In genomic region chr3:183697610-183698317, GRCh38 we compare ENCODE assay signal across 8 cellular contexts. TPM values are rescaled to one million over a fixed set of nuclear protein-coding genes. Genes with fewer than 3 reads are reported as not detected.
DNase-seq lines count a peak whose midpoint lies in the region; ATAC-seq and TF ChIP-seq lines count a peak whose summit lies in the region.

YEATS2 (plus strand) TSS chr3:183697797; CDS start chr3:183715163, 17,366 bp downstream.

- CTCF ChIA-PET in activated CD4-positive, alpha-beta T cell treated with anti-CD3 and anti-CD28 coated beads, Interleukin-2, amount 10 ng/mL, durations not matched to agents 7 days and 5 days (lab: Charles Lee): interaction anchor here (0.6 to 1.5 kb wide), 8 partner anchors 13 to 853 kb away, joined by 3 to 5 read pairs (median 4); no protein-coding TSS in a partner anchor

- no peak for TF ChIP-seq RAD21 in liver (IDR thresholded peaks at IDR 0.05)

- H3K27ac Mint-ChIP-seq in activated CD4-positive, alpha-beta T cell treated with anti-CD3 and anti-CD28 coated beads, Interleukin-2, amount 10 ng/mL, durations not matched to agents 7 days and 5 days: peak within 1 kb of the TSS; percentile 92

- H3K4me3 ChIP-seq in AG10803 (ENCODE audit: low read length): peak within 1 kb of the TSS; percentile 91
- H3K4me3 ChIP-seq in liver (ENCODE audit: low read depth in 1 of 3, low read length in 3 of 3): peak within 1 kb of the TSS; percentile 73 to 100 (median 75)

- ATAC-seq in GM18909 (IDR thresholded peaks at IDR 0.05; ENCODE audit: poor library complexity, unreplicated experiment) (peak; percentile 77), HG03135 (IDR thresholded peaks at IDR 0.05; ENCODE audit: unreplicated experiment) (peak; percentile 86)

- H3K9me3 ChIP-seq in liver (ENCODE audit: control insufficient read depth in 4 of 4, low read length in 3 of 4): no peaks in the 10 kb centered on the region

- under 1% methylated on average over 89 of the region's 89 CpGs for WGBS in liver

- H3K4me1 Mint-ChIP-seq in activated CD4-positive, alpha-beta T cell treated with anti-CD3 and anti-CD28 coated beads, Interleukin-2, amount 10 ng/mL, durations not matched to agents 7 days and 5 days: peaks cover 37% of the 10 kb centered on the region

- peak within 1 kb of the TSS; percentile 52 to 56 for H3K9ac ChIP-seq in liver (ENCODE audit: low read depth in 1 of 2, low read length in 2 of 2)

- no peaks in the 10 kb centered on the region for H3K27me3 ChIP-seq in liver (ENCODE audit: control insufficient read depth in 4 of 4, insufficient read depth in 4 of 4, low read length in 3 of 4)

- POLR2A ChIA-PET in activated CD4-positive, alpha-beta T cell treated with anti-CD3 and anti-CD28 coated beads, Interleukin-2, amount 10 ng/mL, durations not matched to agents 7 days and 5 days (lab: Charles Lee): interaction anchor here (0.7 to 1.7 kb wide), 5 partner anchors 61 to 600 kb away, joined by 3 to 5 read pairs (median 3); partner anchors contain the start of gene KLHL6

- DNase-seq in AG10803 (ENCODE audit: low read depth): peak; percentile 54
- peak; percentile 16 for DNase-seq in NCI-H524 treated with DMSO at 0.1 percent for 48 hours (lab: John Stamatoyannopoulos, UW)
- peak; percentile 67 for DNase-seq in activated CD4-positive, alpha-beta T cell treated with anti-CD3 and anti-CD28 coated beads, Interleukin-2, amount 10 ng/mL, durations not matched to agents 7 days and 5 days
- peak; percentile 78 for DNase-seq in dermis blood vessel endothelial cell
- DNase-seq in stimulated activated CD4-positive, alpha-beta T cell treated with anti-CD3 and anti-CD28 coated beads, Interleukin-4, amount 100 ng/mL, for 1 hour: peak; percentile 75

- peaks cover 0 to 4% (median 3%) of the 10 kb centered on the region in 4 donors for H3K4me1 ChIP-seq in liver (ENCODE audit: control insufficient read depth in 4 of 4, insufficient read depth in 4 of 4, low read length in 3 of 4)

- H3K36me3 ChIP-seq in liver (ENCODE audit: control insufficient read depth in 4 of 4, insufficient read depth in 3 of 4, low read depth in 1 of 4, low read length in 3 of 4): no peaks in the 10 kb centered on the region

- no peaks in the 10 kb centered on the region for H3K27me3 Mint-ChIP-seq in activated CD4-positive, alpha-beta T cell treated with anti-CD3 and anti-CD28 coated beads, Interleukin-2, amount 10 ng/mL, durations not matched to agents 7 days and 5 days

- peak within 1 kb of the TSS; percentile 77 for H3K4me3 Mint-ChIP-seq in activated CD4-positive, alpha-beta T cell treated with anti-CD3 and anti-CD28 coated beads, Interleukin-2, amount 10 ng/mL, durations not matched to agents 7 days and 5 days

- no peak for TF ChIP-seq CTCF in AG10803 (conservative IDR thresholded peaks at IDR 0.05; ENCODE audit: low read length)
- no peak for TF ChIP-seq CTCF in liver (IDR thresholded peaks at IDR 0.05; ENCODE audit: low read depth, low read length, missing input control)

- H3K36me3 Mint-ChIP-seq in activated CD4-positive, alpha-beta T cell treated with anti-CD3 and anti-CD28 coated beads, Interleukin-2, amount 10 ng/mL, durations not matched to agents 7 days and 5 days (ENCODE audit: low read depth): peaks cover 22% of the 10 kb centered on the region

- H3K27ac ChIP-seq in liver (ENCODE audit: low read depth in 1 of 2, low read length in 2 of 2): peak within 1 kb of the TSS; percentile 68 to 72

- H3K9me3 Mint-ChIP-seq in activated CD4-positive, alpha-beta T cell treated with anti-CD3 and anti-CD28 coated beads, Interleukin-2, amount 10 ng/mL, durations not matched to agents 7 days and 5 days: no peaks in the 10 kb centered on the region

TF ChIP-seq in liver, 16 proteins besides CTCF, POLR2A, EP300 and RAD21:
- TF ChIP-seq RXRA (IDR thresholded peaks at IDR 0.05): no peak
- TF ChIP-seq FOXA2 (IDR thresholded peaks at IDR 0.05): no peak
- peak in 1 of 2 donors; percentile 58 for TF ChIP-seq EGR1 (IDR thresholded peaks at IDR 0.05; ENCODE audit: low read depth in 2 of 2)

RNA-seq across cellular contexts. Expression of gene YEATS2, which starts in this region (rescaled TPM):
- total RNA-seq in activated CD4-positive, alpha-beta T cell treated with anti-CD3 and anti-CD28 coated beads, Interleukin-2, amount 10 ng/mL, durations not matched to agents 7 days and 5 days: 10 to 100 TPM; 48.2 to 48.7 TPM
- total RNA-seq in dermis blood vessel endothelial cell (40.8 and 41.1 TPM in 2 replicates), liver (1 to 10 TPM; 6.4 to 9.4 TPM)
- 1 to 10 TPM; 1.5 to 3.4 TPM for polyA plus RNA-seq in liver

Comparison
In these comparisons a context has a peak if more than half of its experiments do, and no peak if none do; other contexts are left out.
1. Peak in every context shown above with its lines: DNase-seq, ATAC-seq, H3K4me3 ChIP-seq and H3K27ac ChIP-seq.
2. DNase-seq: peak in every context shown above with its lines; median percentile 78 in dermis blood vessel endothelial cell; 75 in stimulated activated CD4-positive, alpha-beta T cell treated with anti-CD3 and anti-CD28 coated beads, Interleukin-4, amount 100 ng/mL, for 1 hour; 67 in activated CD4-positive, alpha-beta T cell treated with anti-CD3 and anti-CD28 coated beads, Interleukin-2, amount 10 ng/mL, durations not matched to agents 7 days and 5 days; 54 in AG10803; 16 in NCI-H524 treated with DMSO at 0.1 percent for 48 hours.